ENCODE assay signal across 1 cellular context in the genomic region with DNA sequence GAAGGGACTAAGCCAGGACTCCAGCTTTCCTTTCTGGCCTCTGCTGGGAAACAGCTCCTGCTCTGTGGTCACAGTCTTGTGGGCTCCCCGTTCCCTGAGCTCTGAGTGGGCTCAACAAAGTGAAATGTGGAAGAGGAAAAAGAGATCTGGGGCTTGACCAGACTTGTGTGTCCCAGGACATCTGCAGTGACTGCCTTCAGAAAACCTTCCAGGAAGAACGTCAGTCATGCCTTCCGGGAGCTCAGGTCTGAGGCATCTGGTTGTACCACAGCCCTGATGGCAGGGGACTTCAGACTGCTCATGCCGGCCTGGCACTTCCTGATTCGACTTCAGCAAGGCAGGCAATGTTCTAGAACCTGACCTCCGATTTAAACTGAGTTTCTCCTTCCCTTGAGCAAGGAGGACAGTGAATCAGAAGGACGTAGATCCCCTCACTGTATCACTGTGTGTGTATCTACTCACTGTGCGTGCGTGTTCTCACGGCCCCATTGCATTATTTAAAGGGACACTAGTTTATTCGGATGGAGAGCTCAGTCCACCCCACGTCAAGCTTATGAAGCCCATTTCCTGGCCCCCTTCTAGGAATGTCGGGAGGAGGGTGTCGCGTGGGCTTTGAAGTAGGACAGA.
TF ChIP-seq lines count a peak whose summit lies in the region.

No MANE protein-coding gene starts in this region.

TF ChIP-seq in HepG2, 621 proteins besides CTCF, POLR2A, EP300 and RAD21 (continued from another document and continues in another):
- TF ChIP-seq, protein P1, sequence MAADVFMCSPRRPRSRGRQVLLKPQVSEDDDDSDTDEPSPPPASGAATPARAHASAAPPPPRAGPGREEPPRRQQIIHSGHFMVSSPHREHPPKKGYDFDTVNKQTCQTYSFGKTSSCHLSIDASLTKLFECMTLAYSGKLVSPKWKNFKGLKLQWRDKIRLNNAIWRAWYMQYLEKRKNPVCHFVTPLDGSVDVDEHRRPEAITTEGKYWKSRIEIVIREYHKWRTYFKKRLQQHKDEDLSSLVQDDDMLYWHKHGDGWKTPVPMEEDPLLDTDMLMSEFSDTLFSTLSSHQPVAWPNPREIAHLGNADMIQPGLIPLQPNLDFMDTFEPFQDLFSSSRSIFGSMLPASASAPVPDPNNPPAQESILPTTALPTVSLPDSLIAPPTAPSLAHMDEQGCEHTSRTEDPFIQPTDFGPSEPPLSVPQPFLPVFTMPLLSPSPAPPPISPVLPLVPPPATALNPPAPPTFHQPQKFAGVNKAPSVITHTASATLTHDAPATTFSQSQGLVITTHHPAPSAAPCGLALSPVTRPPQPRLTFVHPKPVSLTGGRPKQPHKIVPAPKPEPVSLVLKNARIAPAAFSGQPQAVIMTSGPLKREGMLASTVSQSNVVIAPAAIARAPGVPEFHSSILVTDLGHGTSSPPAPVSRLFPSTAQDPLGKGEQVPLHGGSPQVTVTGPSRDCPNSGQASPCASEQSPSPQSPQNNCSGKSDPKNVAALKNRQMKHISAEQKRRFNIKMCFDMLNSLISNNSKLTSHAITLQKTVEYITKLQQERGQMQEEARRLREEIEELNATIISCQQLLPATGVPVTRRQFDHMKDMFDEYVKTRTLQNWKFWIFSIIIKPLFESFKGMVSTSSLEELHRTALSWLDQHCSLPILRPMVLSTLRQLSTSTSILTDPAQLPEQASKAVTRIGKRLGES (CRISPR knock-in tag; IDR thresholded peaks at IDR 0.05; ENCODE audit: borderline replicate concordance), result no peak
- no peak for TF ChIP-seq MAF1 (CRISPR knock-in tag; IDR thresholded peaks at IDR 0.05; ENCODE audit: borderline replicate concordance)
- no peak for TF ChIP-seq CREM (IDR thresholded peaks at IDR 0.05)
- no peak for TF ChIP-seq CREM (CRISPR knock-in tag; IDR thresholded peaks at IDR 0.05)
- TF ChIP-seq, protein P2, sequence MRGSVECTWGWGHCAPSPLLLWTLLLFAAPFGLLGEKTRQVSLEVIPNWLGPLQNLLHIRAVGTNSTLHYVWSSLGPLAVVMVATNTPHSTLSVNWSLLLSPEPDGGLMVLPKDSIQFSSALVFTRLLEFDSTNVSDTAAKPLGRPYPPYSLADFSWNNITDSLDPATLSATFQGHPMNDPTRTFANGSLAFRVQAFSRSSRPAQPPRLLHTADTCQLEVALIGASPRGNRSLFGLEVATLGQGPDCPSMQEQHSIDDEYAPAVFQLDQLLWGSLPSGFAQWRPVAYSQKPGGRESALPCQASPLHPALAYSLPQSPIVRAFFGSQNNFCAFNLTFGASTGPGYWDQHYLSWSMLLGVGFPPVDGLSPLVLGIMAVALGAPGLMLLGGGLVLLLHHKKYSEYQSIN (CRISPR knock-in tag; IDR thresholded peaks at IDR 0.05; ENCODE audit: borderline replicate concordance), result no peak
- TF ChIP-seq, protein P3, sequence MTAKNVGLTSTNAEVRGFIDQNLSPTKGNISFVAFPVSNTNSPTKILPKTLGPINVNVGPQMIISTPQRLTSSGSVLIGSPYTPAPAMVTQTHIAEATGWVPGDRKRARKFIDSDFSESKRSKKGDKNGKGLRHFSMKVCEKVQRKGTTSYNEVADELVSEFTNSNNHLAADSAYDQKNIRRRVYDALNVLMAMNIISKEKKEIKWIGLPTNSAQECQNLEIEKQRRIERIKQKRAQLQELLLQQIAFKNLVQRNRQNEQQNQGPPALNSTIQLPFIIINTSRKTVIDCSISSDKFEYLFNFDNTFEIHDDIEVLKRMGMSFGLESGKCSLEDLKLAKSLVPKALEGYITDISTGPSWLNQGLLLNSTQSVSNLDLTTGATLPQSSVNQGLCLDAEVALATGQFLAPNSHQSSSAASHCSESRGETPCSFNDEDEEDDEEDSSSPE (CRISPR knock-in tag; IDR thresholded peaks at IDR 0.05), result no peak
- TF ChIP-seq, protein P4, sequence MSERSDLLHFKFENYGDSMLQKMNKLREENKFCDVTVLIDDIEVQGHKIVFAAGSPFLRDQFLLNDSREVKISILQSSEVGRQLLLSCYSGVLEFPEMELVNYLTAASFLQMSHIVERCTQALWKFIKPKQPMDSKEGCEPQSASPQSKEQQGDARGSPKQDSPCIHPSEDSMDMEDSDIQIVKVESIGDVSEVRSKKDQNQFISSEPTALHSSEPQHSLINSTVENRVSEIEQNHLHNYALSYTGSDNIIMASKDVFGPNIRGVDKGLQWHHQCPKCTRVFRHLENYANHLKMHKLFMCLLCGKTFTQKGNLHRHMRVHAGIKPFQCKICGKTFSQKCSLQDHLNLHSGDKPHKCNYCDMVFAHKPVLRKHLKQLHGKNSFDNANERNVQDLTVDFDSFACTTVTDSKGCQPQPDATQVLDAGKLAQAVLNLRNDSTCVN (CRISPR knock-in tag; IDR thresholded peaks at IDR 0.05; ENCODE audit: borderline replicate concordance), result 0 out of 2 replicates have a peak, but pooled peaks have one; percentile 51
- TF ChIP-seq, protein P5, sequence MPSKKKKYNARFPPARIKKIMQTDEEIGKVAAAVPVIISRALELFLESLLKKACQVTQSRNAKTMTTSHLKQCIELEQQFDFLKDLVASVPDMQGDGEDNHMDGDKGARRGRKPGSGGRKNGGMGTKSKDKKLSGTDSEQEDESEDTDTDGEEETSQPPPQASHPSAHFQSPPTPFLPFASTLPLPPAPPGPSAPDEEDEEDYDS (CRISPR knock-in tag; IDR thresholded peaks at IDR 0.05), result peak; percentile 43; the same call in 1 of the 2 replicates
- TF ChIP-seq NONO (IDR thresholded peaks at IDR 0.05), result no peak
- no peak for TF ChIP-seq NONO (CRISPR knock-in tag; conservative IDR thresholded peaks at IDR 0.05)
- TF ChIP-seq CBX1 (IDR thresholded peaks at IDR 0.05; ENCODE audit: low read depth), result no peak
- TF ChIP-seq RBAK (CRISPR knock-in tag; IDR thresholded peaks at IDR 0.05), result no peak
- no peak for TF ChIP-seq ZNF138 (CRISPR knock-in tag; IDR thresholded peaks at IDR 0.05; ENCODE audit: low read depth)
- TF ChIP-seq SALL2 (CRISPR knock-in tag; IDR thresholded peaks at IDR 0.05), result no peak
- no peak for TF ChIP-seq ZNF274 (CRISPR knock-in tag; IDR thresholded peaks at IDR 0.05)
- TF ChIP-seq ZSCAN20 (CRISPR knock-in tag; IDR thresholded peaks at IDR 0.05; ENCODE audit: borderline replicate concordance), result no peak
- TF ChIP-seq ZNF335 (CRISPR knock-in tag; IDR thresholded peaks at IDR 0.05), result peak; percentile 40; the same call in 1 of the 2 replicates
- no peak; the same call in 1 of the 2 replicates for TF ChIP-seq ISL2 (CRISPR knock-in tag; IDR thresholded peaks at IDR 0.05)
- TF ChIP-seq PCBP2 (optimal IDR thresholded peaks at IDR 0.05; ENCODE audit: low read depth, low read length, poor library complexity, severe bottlenecking), result no peak
- TF ChIP-seq ZNF205 (CRISPR knock-in tag; IDR thresholded peaks at IDR 0.05), result 0 out of 2 replicates have a peak, but pooled peaks have one; percentile 13
- no peak for TF ChIP-seq ZNF251 (CRISPR knock-in tag; IDR thresholded peaks at IDR 0.05)
- TF ChIP-seq ZNF567 (CRISPR knock-in tag; IDR thresholded peaks at IDR 0.05; ENCODE audit: borderline replicate concordance), result no peak
- TF ChIP-seq, protein P6, sequence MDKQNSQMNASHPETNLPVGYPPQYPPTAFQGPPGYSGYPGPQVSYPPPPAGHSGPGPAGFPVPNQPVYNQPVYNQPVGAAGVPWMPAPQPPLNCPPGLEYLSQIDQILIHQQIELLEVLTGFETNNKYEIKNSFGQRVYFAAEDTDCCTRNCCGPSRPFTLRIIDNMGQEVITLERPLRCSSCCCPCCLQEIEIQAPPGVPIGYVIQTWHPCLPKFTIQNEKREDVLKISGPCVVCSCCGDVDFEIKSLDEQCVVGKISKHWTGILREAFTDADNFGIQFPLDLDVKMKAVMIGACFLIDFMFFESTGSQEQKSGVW (CRISPR knock-in tag; IDR thresholded peaks at IDR 0.05; ENCODE audit: borderline replicate concordance), result no peak
- 0 out of 2 replicates have a peak, but pooled peaks have one; percentile 12 for TF ChIP-seq NCOA2 (CRISPR knock-in tag; IDR thresholded peaks at IDR 0.05)
- no peak; the same call in 1 of the 2 replicates for TF ChIP-seq GFI1 (CRISPR knock-in tag; IDR thresholded peaks at IDR 0.05; ENCODE audit: borderline replicate concordance)
- no peak for TF ChIP-seq PLRG1 (conservative IDR thresholded peaks at IDR 0.05)
- no peak for TF ChIP-seq ZNF562 (CRISPR knock-in tag; IDR thresholded peaks at IDR 0.05; ENCODE audit: borderline replicate concordance)
- no peak for TF ChIP-seq NFATC3 (CRISPR knock-in tag; IDR thresholded peaks at IDR 0.05)
- TF ChIP-seq FOXA1 (IDR thresholded peaks at IDR 0.05), result no peak
- no peak for TF ChIP-seq FOXA1 (CRISPR knock-in tag; IDR thresholded peaks at IDR 0.05)
- no peak; the same call in 1 of the 2 replicates for TF ChIP-seq ZNF777 (CRISPR knock-in tag; IDR thresholded peaks at IDR 0.05)
- TF ChIP-seq, protein P7, sequence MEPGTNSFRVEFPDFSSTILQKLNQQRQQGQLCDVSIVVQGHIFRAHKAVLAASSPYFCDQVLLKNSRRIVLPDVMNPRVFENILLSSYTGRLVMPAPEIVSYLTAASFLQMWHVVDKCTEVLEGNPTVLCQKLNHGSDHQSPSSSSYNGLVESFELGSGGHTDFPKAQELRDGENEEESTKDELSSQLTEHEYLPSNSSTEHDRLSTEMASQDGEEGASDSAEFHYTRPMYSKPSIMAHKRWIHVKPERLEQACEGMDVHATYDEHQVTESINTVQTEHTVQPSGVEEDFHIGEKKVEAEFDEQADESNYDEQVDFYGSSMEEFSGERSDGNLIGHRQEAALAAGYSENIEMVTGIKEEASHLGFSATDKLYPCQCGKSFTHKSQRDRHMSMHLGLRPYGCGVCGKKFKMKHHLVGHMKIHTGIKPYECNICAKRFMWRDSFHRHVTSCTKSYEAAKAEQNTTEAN (CRISPR knock-in tag; conservative IDR thresholded peaks at IDR 0.05), result no peak
- TF ChIP-seq IRX3 (CRISPR knock-in tag; IDR thresholded peaks at IDR 0.05; ENCODE audit: borderline replicate concordance, low read depth), result no peak
- TF ChIP-seq, protein P8, sequence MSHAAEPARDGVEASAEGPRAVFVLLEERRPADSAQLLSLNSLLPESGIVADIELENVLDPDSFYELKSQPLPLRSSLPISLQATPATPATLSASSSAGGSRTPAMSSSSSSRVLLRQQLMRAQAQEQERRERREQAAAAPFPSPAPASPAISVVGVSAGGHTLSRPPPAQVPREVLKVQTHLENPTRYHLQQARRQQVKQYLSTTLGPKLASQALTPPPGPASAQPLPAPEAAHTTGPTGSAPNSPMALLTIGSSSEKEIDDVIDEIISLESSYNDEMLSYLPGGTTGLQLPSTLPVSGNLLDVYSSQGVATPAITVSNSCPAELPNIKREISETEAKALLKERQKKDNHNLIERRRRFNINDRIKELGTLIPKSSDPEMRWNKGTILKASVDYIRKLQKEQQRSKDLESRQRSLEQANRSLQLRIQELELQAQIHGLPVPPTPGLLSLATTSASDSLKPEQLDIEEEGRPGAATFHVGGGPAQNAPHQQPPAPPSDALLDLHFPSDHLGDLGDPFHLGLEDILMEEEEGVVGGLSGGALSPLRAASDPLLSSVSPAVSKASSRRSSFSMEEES (CRISPR knock-in tag; IDR thresholded peaks at IDR 0.05), result no peak; the same call in 1 of the 2 replicates
- TF ChIP-seq BCL6 (CRISPR knock-in tag; IDR thresholded peaks at IDR 0.05), result no peak
- TF ChIP-seq HNF4G (IDR thresholded peaks at IDR 0.05; ENCODE audit: borderline replicate concordance, low read depth, low read length), result no peak
- peak; percentile 19; the same call in 1 of the 2 replicates for TF ChIP-seq HNF4G (CRISPR knock-in tag; IDR thresholded peaks at IDR 0.05; ENCODE audit: borderline replicate concordance, low read depth)
- TF ChIP-seq ZNF878 (CRISPR knock-in tag; IDR thresholded peaks at IDR 0.05), result no peak
- TF ChIP-seq, protein P9, sequence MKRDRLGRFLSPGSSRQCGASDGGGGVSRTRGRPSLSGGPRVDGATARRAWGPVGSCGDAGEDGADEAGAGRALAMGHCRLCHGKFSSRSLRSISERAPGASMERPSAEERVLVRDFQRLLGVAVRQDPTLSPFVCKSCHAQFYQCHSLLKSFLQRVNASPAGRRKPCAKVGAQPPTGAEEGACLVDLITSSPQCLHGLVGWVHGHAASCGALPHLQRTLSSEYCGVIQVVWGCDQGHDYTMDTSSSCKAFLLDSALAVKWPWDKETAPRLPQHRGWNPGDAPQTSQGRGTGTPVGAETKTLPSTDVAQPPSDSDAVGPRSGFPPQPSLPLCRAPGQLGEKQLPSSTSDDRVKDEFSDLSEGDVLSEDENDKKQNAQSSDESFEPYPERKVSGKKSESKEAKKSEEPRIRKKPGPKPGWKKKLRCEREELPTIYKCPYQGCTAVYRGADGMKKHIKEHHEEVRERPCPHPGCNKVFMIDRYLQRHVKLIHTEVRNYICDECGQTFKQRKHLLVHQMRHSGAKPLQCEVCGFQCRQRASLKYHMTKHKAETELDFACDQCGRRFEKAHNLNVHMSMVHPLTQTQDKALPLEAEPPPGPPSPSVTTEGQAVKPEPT (CRISPR knock-in tag; IDR thresholded peaks at IDR 0.05; ENCODE audit: low read depth), result no peak
- TF ChIP-seq RELA (CRISPR knock-in tag; IDR thresholded peaks at IDR 0.05), result no peak
- TF ChIP-seq, protein P10, sequence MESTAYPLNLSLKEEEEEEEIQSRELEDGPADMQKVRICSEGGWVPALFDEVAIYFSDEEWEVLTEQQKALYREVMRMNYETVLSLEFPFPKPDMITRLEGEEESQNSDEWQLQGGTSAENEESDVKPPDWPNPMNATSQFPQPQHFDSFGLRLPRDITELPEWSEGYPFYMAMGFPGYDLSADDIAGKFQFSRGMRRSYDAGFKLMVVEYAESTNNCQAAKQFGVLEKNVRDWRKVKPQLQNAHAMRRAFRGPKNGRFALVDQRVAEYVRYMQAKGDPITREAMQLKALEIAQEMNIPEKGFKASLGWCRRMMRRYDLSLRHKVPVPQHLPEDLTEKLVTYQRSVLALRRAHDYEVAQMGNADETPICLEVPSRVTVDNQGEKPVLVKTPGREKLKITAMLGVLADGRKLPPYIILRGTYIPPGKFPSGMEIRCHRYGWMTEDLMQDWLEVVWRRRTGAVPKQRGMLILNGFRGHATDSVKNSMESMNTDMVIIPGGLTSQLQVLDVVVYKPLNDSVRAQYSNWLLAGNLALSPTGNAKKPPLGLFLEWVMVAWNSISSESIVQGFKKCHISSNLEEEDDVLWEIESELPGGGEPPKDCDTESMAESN (CRISPR knock-in tag; conservative IDR thresholded peaks at IDR 0.05), result no peak; the same call in 1 of the 2 replicates
- TF ChIP-seq, protein P11, sequence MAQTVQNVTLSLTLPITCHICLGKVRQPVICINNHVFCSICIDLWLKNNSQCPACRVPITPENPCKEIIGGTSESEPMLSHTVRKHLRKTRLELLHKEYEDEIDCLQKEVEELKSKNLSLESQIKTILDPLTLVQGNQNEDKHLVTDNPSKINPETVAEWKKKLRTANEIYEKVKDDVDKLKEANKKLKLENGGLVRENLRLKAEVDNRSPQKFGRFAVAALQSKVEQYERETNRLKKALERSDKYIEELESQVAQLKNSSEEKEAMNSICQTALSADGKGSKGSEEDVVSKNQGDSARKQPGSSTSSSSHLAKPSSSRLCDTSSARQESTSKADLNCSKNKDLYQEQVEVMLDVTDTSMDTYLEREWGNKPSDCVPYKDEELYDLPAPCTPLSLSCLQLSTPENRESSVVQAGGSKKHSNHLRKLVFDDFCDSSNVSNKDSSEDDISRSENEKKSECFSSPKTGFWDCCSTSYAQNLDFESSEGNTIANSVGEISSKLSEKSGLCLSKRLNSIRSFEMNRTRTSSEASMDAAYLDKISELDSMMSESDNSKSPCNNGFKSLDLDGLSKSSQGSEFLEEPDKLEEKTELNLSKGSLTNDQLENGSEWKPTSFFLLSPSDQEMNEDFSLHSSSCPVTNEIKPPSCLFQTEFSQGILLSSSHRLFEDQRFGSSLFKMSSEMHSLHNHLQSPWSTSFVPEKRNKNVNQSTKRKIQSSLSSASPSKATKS (CRISPR knock-in tag; IDR thresholded peaks at IDR 0.05), result no peak
- TF ChIP-seq, protein P12, sequence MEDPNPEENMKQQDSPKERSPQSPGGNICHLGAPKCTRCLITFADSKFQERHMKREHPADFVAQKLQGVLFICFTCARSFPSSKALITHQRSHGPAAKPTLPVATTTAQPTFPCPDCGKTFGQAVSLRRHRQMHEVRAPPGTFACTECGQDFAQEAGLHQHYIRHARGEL (CRISPR knock-in tag; IDR thresholded peaks at IDR 0.05), result 0 out of 2 replicates have a peak, but pooled peaks have one; percentile 25
- no peak for TF ChIP-seq KAT2B (IDR thresholded peaks at IDR 0.05; ENCODE audit: borderline replicate concordance, low read depth, low read length)
